8 cellular contexts compared by ENCODE assay signal in genomic region chr2:10722252-10722825, GRCh38. TPM values are rescaled to one million over a fixed set of nuclear protein-coding genes. Genes with fewer than 3 reads are reported as not detected.
DNase-seq lines count a peak whose midpoint lies in the region; ATAC-seq and TF ChIP-seq lines count a peak whose summit lies in the region.

No MANE protein-coding gene starts in this region.

- in situ Hi-C loops in G401 (cut with HindIII; ENCODE audit: low sequenced_read_pairs) = no loop called here

- peak overlapping the region; percentile 85 for H3K4me2 ChIP-seq in DOHH2 (ENCODE audit: low read length)
- H3K4me2 ChIP-seq in OCI-LY3 (ENCODE audit: low read length) = peak overlapping the region; percentile 89

- TF ChIP-seq CTCF in DOHH2 (IDR thresholded peaks at IDR 0.05; ENCODE audit: low read depth, low read length, poor library complexity, severe bottlenecking) (no peak), OCI-LY3 (IDR thresholded peaks at IDR 0.05; ENCODE audit: low read depth, low read length) (no peak), fibroblast of the aortic adventitia (IDR thresholded peaks at IDR 0.05; ENCODE audit: insufficient read depth, low read length) (no peak)

- H2AFZ ChIP-seq in OCI-LY3 (ENCODE audit: low read depth, low read length) = no peak overlapping the region

- H3K4me1 ChIP-seq in DOHH2 (ENCODE audit: control insufficient read depth, low read length) = peaks cover 17% of the 10 kb centered on the region
- H3K4me1 ChIP-seq in OCI-LY3 (ENCODE audit: low read length) = 0 out of 2 replicates have a peak, but pooled peaks cover 3% of the 10 kb centered on the region
- no peaks in the 10 kb centered on the region for H3K4me1 ChIP-seq in rectal smooth muscle tissue (ENCODE audit: control insufficient read depth, insufficient read depth, low read length)

- peaks cover 6% of the 10 kb centered on the region; the same call in 1 of the 2 replicates for H3F3A ChIP-seq in DOHH2 (ENCODE audit: control insufficient read depth, insufficient read depth)

- ATAC-seq in HG02981 (IDR thresholded peaks at IDR 0.05; ENCODE audit: unreplicated experiment) = no peak
- ATAC-seq in HG02759 (IDR thresholded peaks at IDR 0.05; ENCODE audit: unreplicated experiment) = no peak
- ATAC-seq in HG02884 (IDR thresholded peaks at IDR 0.05; ENCODE audit: unreplicated experiment) = no peak

- H3K36me3 ChIP-seq in DOHH2 (ENCODE audit: control insufficient read depth, low read length) (no peaks in the 10 kb centered on the region), OCI-LY3 (replicated peaks; ENCODE audit: low read depth, low read length) (no peaks in the 10 kb centered on the region), rectal smooth muscle tissue (ENCODE audit: control insufficient read depth, insufficient read depth, low read length) (no peaks in the 10 kb centered on the region)

- DNase-seq in fibroblast of the aortic adventitia (ENCODE audit: low read depth) = no peak
- DNase-seq in G401 (ENCODE audit: low spot score) = no peak

- H3K27ac ChIP-seq in DOHH2 (ENCODE audit: low read depth, low read length) (no peak overlapping the region), OCI-LY3 (ENCODE audit: low read length) (no peak overlapping the region), rectal smooth muscle tissue (ENCODE audit: low read depth, low read length) (no peak overlapping the region)

- H3K9me2 ChIP-seq in DOHH2 (replicated peaks; ENCODE audit: control insufficient read depth, low read length) = no peaks in the 10 kb centered on the region

- H3K4me3 ChIP-seq in DOHH2 (ENCODE audit: low read length) = peak overlapping the region; percentile 73
- peak overlapping the region; percentile 77 for H3K4me3 ChIP-seq in OCI-LY3 (ENCODE audit: low read length)
- H3K4me3 ChIP-seq in fibroblast of the aortic adventitia (ENCODE audit: low read depth, low read length) = peak overlapping the region; percentile 50
- peak overlapping the region; percentile 62 for H3K4me3 ChIP-seq in rectal smooth muscle tissue (ENCODE audit: low read length)

- H3K9me3 ChIP-seq in DOHH2 (ENCODE audit: control insufficient read depth, insufficient read depth, low read length) (no peaks in the 10 kb centered on the region), OCI-LY3 (ENCODE audit: insufficient read depth, low read length) (no peaks in the 10 kb centered on the region)

- H3K79me2 ChIP-seq in DOHH2 (ENCODE audit: control insufficient read depth, low read length) = no peaks in the 10 kb centered on the region
- H3K79me2 ChIP-seq in OCI-LY3 (ENCODE audit: low read length) = no peaks in the 10 kb centered on the region

- no peaks in the 10 kb centered on the region for H4K20me1 ChIP-seq in DOHH2 (ENCODE audit: control insufficient read depth, insufficient read depth, low read depth, low read length)
- no peaks in the 10 kb centered on the region for H4K20me1 ChIP-seq in OCI-LY3 (ENCODE audit: insufficient read depth, low read length)

- peaks cover 66% of the 10 kb centered on the region for H3K27me3 ChIP-seq in DOHH2 (ENCODE audit: control insufficient read depth, low read length)
- peaks cover 61% of the 10 kb centered on the region for H3K27me3 ChIP-seq in OCI-LY3 (ENCODE audit: low read depth, low read length)
- peaks cover 18% of the 10 kb centered on the region for H3K27me3 ChIP-seq in rectal smooth muscle tissue (ENCODE audit: control insufficient read depth, insufficient read depth, low read length)

- H3K9ac ChIP-seq in OCI-LY3 (ENCODE audit: low read length) (no peak overlapping the region), rectal smooth muscle tissue (ENCODE audit: low read length) (no peak overlapping the region)

RNA-seq across cellular contexts. Expression of gene ATP6V1C2, which starts 0.9 kb away (rescaled TPM):
- total RNA-seq in fibroblast of the aortic adventitia (ENCODE audit: low replicate concordance) = not detected in 2 replicates
- total RNA-seq in G401 (2014; rRNA removed; shearing (Covaris generic)) = 0.06 TPM in 1 of 2 replicates, not detected in the other

RNA-seq across cellular contexts. Expression of gene NOL10, which starts 32.6 kb away (rescaled TPM):
- total RNA-seq in fibroblast of the aortic adventitia (ENCODE audit: low replicate concordance) = 45.7 and 47.9 TPM in 2 replicates
- 36.1 and 60.6 TPM in 2 replicates for total RNA-seq in G401 (2014; rRNA removed; shearing (Covaris generic))
